In genomic region chr20:58891686-58892125, GRCh38 we compare ENCODE assay signal across 8 cellular contexts. TPM values are rescaled to one million over a fixed set of nuclear protein-coding genes. Genes with fewer than 3 reads are reported as not detected.
DNase-seq lines count a peak whose midpoint lies in the region; ATAC-seq and TF ChIP-seq lines count a peak whose summit lies in the region.

No MANE protein-coding gene starts in this region.

- H3K4me2 ChIP-seq in DND-41 (ENCODE audit: insufficient read depth, low read length): peak overlapping the region; percentile 65

- no peak for TF ChIP-seq EP300 in tibial nerve (IDR thresholded peaks at IDR 0.05)

- DNase-seq in DND-41 (no peak), ecto neural progenitor cell (ENCODE audit: low spot score) (peak; percentile 72), tibial nerve (ENCODE audit: low spot score in 2 of 2) (no peak)
- no peak for DNase-seq in effector CD4-positive, alpha-beta T cell

- ATAC-seq in DND-41 (ENCODE audit: insufficient read depth, low read depth) (no peak), HG03432 (IDR thresholded peaks at IDR 0.05; ENCODE audit: unreplicated experiment) (peak; percentile 5), GM19328 (IDR thresholded peaks at IDR 0.05; ENCODE audit: unreplicated experiment) (no peak)

- H3K4me3 ChIP-seq in DND-41 (ENCODE audit: low read depth in 1 of 2, low read length in 2 of 2) (peak overlapping the region; percentile 48 to 85), WI38 (ENCODE audit: low read depth, low read length) (peak overlapping the region; percentile 85), mucosa of stomach (ENCODE audit: low read length) (peak overlapping the region; percentile 89), tibial nerve (peak overlapping the region; percentile 79 to 98 (median 88))

- H3K27ac ChIP-seq in DND-41 (ENCODE audit: low read length) (peak overlapping the region; percentile 90), tibial nerve (peak overlapping the region; percentile 98 to 100 (median 99))

- H3K9me3 ChIP-seq in DND-41 (ENCODE audit: insufficient read depth, low read length, severe bottlenecking) (no peaks in the 10 kb centered on the region), mucosa of stomach (ENCODE audit: control insufficient read depth, low read length) (no peaks in the 10 kb centered on the region), tibial nerve (no peaks in the 10 kb centered on the region)

- peaks cover 46% of the 10 kb centered on the region for H3K4me1 ChIP-seq in DND-41 (ENCODE audit: insufficient read depth, low read length)
- H3K4me1 ChIP-seq in mucosa of stomach (ENCODE audit: control insufficient read depth, insufficient read depth, low read length): peaks cover 17% of the 10 kb centered on the region
- peaks cover 0 to 48% (median 36%) of the 10 kb centered on the region in 4 donors for H3K4me1 ChIP-seq in tibial nerve

- H2AFZ ChIP-seq in DND-41 (ENCODE audit: low read depth, low read length): peak overlapping the region; percentile 57; the same call in 1 of the 2 replicates

- WGBS in tibial nerve, 2 donors: 0% methylated on average over 9 to 38 of the region's 63 CpGs

- H3K9ac ChIP-seq in DND-41 (ENCODE audit: low read depth, low read length) (peak overlapping the region; percentile 93), mucosa of stomach (ENCODE audit: low read length) (peak overlapping the region; percentile 94)

- H4K20me1 ChIP-seq in DND-41 (ENCODE audit: insufficient read depth, low read length): peaks cover 41% of the 10 kb centered on the region

- H3K27me3 ChIP-seq in DND-41 (ENCODE audit: insufficient read depth, low read length, poor library complexity) (no peaks in the 10 kb centered on the region), mucosa of stomach (ENCODE audit: control insufficient read depth, insufficient read depth, low read length) (no peaks in the 10 kb centered on the region), tibial nerve (no peaks in the 10 kb centered on the region)

- H3K79me2 ChIP-seq in DND-41 (ENCODE audit: insufficient read depth, low read length): peaks cover 75% of the 10 kb centered on the region

- no peak for TF ChIP-seq CTCF in DND-41 (IDR thresholded peaks at IDR 0.05; ENCODE audit: borderline replicate concordance, extremely low read depth, low read length, poor library complexity, severe bottlenecking)
- TF ChIP-seq CTCF in WI38 (IDR thresholded peaks at IDR 0.05; ENCODE audit: low read depth, low read length): no peak
- TF ChIP-seq CTCF in tibial nerve (IDR thresholded peaks at IDR 0.05): no peak

- TF ChIP-seq POLR2A in tibial nerve (IDR thresholded peaks at IDR 0.05): no peak

- peaks cover 29% of the 10 kb centered on the region for H3K36me3 ChIP-seq in DND-41 (ENCODE audit: insufficient read depth, low read length)
- no peaks in the 10 kb centered on the region for H3K36me3 ChIP-seq in mucosa of stomach (ENCODE audit: control insufficient read depth, insufficient read depth, low read length)
- no peaks in the 10 kb centered on the region for H3K36me3 ChIP-seq in tibial nerve

RNA-seq across cellular contexts. Expression of gene GNAS, which starts 39.2 kb away (rescaled TPM):
- total RNA-seq in tibial nerve: 100 to 1,000 TPM; 484 to 621 (median 524) TPM

RNA-seq across cellular contexts. Expression of gene GNAS-AS1, which starts 41.0 kb away (rescaled TPM):
- total RNA-seq in tibial nerve: under 1 TPM in 2 of 4 donors, not detected in 2; 0.42 to 0.59 TPM
